ENCODE assay signal across 9 cellular contexts in the genomic region with DNA sequence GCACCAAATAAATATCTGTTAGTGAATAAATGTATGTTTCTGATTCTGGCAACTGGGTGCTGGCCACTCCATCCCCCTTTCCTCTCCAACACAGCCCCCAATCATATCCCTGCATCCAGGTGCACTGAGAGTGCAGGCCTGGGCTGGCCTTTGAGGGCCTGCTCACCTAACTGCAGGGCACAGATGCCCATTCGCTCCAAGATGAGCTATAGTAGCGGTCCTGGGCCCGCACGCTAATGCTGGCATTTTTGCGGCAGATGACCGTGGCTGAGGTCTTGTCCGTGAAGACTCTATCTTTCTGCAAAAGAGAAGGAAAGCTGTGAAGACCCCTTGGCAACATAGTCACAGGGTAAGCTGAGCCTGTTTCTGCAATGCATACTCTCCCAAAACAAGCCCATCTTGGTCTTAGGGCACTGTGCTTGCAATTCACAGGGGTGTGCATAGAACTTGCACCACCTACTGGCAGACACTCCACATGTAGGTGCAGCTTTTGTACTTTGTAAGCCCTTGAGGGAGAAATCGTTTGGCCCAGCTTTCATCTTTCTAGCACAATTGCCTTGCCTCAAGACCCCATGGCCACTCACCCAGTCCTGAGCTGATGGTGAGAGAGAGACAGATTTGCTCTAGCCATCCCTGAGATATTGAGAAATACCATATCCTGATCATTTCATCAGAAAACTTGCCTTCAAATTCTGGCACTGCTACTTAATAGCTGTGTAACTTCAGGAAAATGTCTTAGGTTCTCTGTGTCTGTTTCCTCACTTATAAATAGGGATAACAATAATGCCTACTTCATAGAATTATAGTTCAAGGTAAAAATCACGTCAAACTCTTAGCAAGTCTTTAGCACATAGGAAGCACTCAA. TPM values are rescaled to one million over a fixed set of nuclear protein-coding genes. Genes with fewer than 3 reads are reported as not detected.
A peak's percentile ranks its signal among the peaks of the same experiment; 100 is the strongest.
DNase-seq lines count a peak whose midpoint lies in the region; ATAC-seq, FAIRE-seq and TF ChIP-seq lines count a peak whose summit lies in the region.
"Had no signal": no experiment of that assay in that cellular context is flagged by ENCODE, and none has a peak within 500 bp of the region (broad histone marks: within the 10 kb centered on the region; RNA-seq: fewer than 3 reads in every experiment).

No MANE protein-coding gene starts in this region.

- H3K27me3 ChIP-seq in keratinocyte (ENCODE audit: control insufficient read depth, extremely low read depth, insufficient read depth, low read length) = no peaks in the 10 kb centered on the region

- peak; percentile 85 to 93 (median 91) for TF ChIP-seq CTCF in keratinocyte (optimal IDR thresholded peaks at IDR 0.05 in 1 of 3, IDR thresholded peaks at IDR 0.05 in 1 of 3, conservative IDR thresholded peaks at IDR 0.05 in 1 of 3; ENCODE audit: extremely low read depth in 1 of 3, insufficient read depth in 2 of 3, low read length in 3 of 3)

- H3K9me3 ChIP-seq in keratinocyte (ENCODE audit: control insufficient read depth, low read depth, low read length) = no peaks in the 10 kb centered on the region

- no peak overlapping the region for H3K4me2 ChIP-seq in keratinocyte (ENCODE audit: control insufficient read depth, extremely low read depth, insufficient read depth, low read depth, low read length)

- ATAC-seq in HG02678 (IDR thresholded peaks at IDR 0.05; ENCODE audit: unreplicated experiment) = no peak

- no peaks in the 10 kb centered on the region for H3K36me3 ChIP-seq in keratinocyte (ENCODE audit: control insufficient read depth in 2 of 2, extremely low read depth in 1 of 2, insufficient read depth in 2 of 2, low read length in 2 of 2)

- DNase-seq in NCI-H1436 (lab: John Stamatoyannopoulos, UW) = peak; percentile 35
- no peak for DNase-seq in NCI-H1436 treated with DMSO at 0.1 percent for 48 hours (lab: John Stamatoyannopoulos, UW)
- peak; percentile 48 for DNase-seq in HCEC 1CT
- DNase-seq in OCI-M1 (lab: John Stamatoyannopoulos, UW) = peak; percentile 68
- DNase-seq in amniotic epithelial cell (ENCODE audit: low read depth) = peak; percentile 59
- DNase-seq in keratinocyte (ENCODE audit: low read depth, low spot score) = no peak
- peak; percentile 13 to 18 for DNase-seq in stimulated activated CD8-positive, alpha-beta memory T cell treated with anti-CD3 and anti-CD28 coated beads, Interleukin-7, amount 100 ng/mL, for 4 hours (ENCODE audit: low read depth in 2 of 2)

- peak; percentile 53 for FAIRE-seq in keratinocyte (lab: Jason Lieb, UNC)

- no peak overlapping the region for H3K4me3 ChIP-seq in keratinocyte (ENCODE audit: control insufficient read depth in 2 of 3, extremely low read depth in 1 of 3, insufficient read depth in 2 of 3, low read depth in 1 of 3, low read length in 3 of 3)

- no peaks in the 10 kb centered on the region for H3K4me1 ChIP-seq in keratinocyte (ENCODE audit: control insufficient read depth, extremely low read depth, insufficient read depth, low read length)

- dilution Hi-C loops in keratinocyte (cut with MboI; ENCODE audit: extremely low pct_ligation_motif_present, low sequenced_read_pairs) = no loop called here

- no peak overlapping the region for H3K27ac ChIP-seq in keratinocyte (ENCODE audit: control insufficient read depth, insufficient read depth, low read length)

- H2AFZ ChIP-seq in keratinocyte (ENCODE audit: control insufficient read depth, low read length) = no peak overlapping the region

- H3K79me2 ChIP-seq in keratinocyte (ENCODE audit: control insufficient read depth, insufficient read depth, low read length) = no peaks in the 10 kb centered on the region

- H4K20me1 ChIP-seq in keratinocyte (ENCODE audit: control insufficient read depth, extremely low read depth, insufficient read depth, low read length) = no peaks in the 10 kb centered on the region

- no peak overlapping the region for H3K9ac ChIP-seq in keratinocyte (ENCODE audit: control insufficient read depth, extremely low read depth, insufficient read depth, low read length)

- H3K9me1 ChIP-seq in keratinocyte (ENCODE audit: control insufficient read depth, extremely low read depth, insufficient read depth, low read length) = no peaks in the 10 kb centered on the region

RNA-seq across cellular contexts. Expression of gene IL12B, which starts 13.5 kb away (rescaled TPM):
- not detected in 3 replicates for polyA plus RNA-seq in keratinocyte
- not detected for polyA plus RNA-seq in keratinocyte (2011; ENCODE audit: low read depth)
- polyA plus RNA-seq in keratinocyte (2011; cell fraction: cytosol; rRNA removed) = not detected in 2 replicates
- 0.08 TPM in 1 of 2 replicates, not detected in the other for polyA plus RNA-seq in keratinocyte (2011; cell fraction: nucleus; rRNA removed)
- not detected in 2 replicates for polyA plus RNA-seq in keratinocyte (2012; ENCODE audit: low replicate concordance)
- polyA minus RNA-seq in keratinocyte = not detected in 3 replicates
- polyA minus RNA-seq in keratinocyte (2011; cell fraction: cytosol; rRNA and poly(A)+ RNA removed) = not detected
- polyA minus RNA-seq in keratinocyte (2011; cell fraction: nucleus; rRNA and poly(A)+ RNA removed) = not detected in 2 replicates
- polyA plus RNA-seq: adipose tissue had no signal

RNA-seq across cellular contexts. Expression of gene UBLCP1, which starts 53.7 kb away (rescaled TPM):
- polyA plus RNA-seq in keratinocyte = 21.6 to 42.5 TPM (median 26.7 TPM) in 3 replicates
- polyA plus RNA-seq in keratinocyte (2011; ENCODE audit: low read depth) = 43.7 TPM
- 23.8 and 44.7 TPM in 2 replicates for polyA plus RNA-seq in keratinocyte (2011; cell fraction: cytosol; rRNA removed)
- polyA plus RNA-seq in keratinocyte (2011; cell fraction: nucleus; rRNA removed) = 18.1 and 29.8 TPM in 2 replicates
- polyA plus RNA-seq in keratinocyte (2012; ENCODE audit: low replicate concordance) = 23.1 and 29.9 TPM in 2 replicates
- 1.9 to 13.1 TPM (median 4.1 TPM) in 3 replicates for polyA minus RNA-seq in keratinocyte
- 7.1 TPM for polyA minus RNA-seq in keratinocyte (2011; cell fraction: cytosol; rRNA and poly(A)+ RNA removed)
- 5.9 and 10.6 TPM in 2 replicates for polyA minus RNA-seq in keratinocyte (2011; cell fraction: nucleus; rRNA and poly(A)+ RNA removed)

Comparison
In these comparisons a context has a peak if more than half of its experiments do, and no peak if none do; other contexts are left out.
1. DNase-seq: peak in NCI-H1436 (single experiment), HCEC 1CT (single experiment), OCI-M1 (single experiment), amniotic epithelial cell (single experiment) and stimulated activated CD8-positive, alpha-beta memory T cell treated with anti-CD3 and anti-CD28 coated beads, Interleukin-7, amount 100 ng/mL, for 4 hours (2 of 2); none in NCI-H1436 treated with DMSO at 0.1 percent for 48 hours (single experiment) and keratinocyte (single experiment).